Comparison of ENCODE assay signal across 15 cellular contexts in the genomic region with DNA sequence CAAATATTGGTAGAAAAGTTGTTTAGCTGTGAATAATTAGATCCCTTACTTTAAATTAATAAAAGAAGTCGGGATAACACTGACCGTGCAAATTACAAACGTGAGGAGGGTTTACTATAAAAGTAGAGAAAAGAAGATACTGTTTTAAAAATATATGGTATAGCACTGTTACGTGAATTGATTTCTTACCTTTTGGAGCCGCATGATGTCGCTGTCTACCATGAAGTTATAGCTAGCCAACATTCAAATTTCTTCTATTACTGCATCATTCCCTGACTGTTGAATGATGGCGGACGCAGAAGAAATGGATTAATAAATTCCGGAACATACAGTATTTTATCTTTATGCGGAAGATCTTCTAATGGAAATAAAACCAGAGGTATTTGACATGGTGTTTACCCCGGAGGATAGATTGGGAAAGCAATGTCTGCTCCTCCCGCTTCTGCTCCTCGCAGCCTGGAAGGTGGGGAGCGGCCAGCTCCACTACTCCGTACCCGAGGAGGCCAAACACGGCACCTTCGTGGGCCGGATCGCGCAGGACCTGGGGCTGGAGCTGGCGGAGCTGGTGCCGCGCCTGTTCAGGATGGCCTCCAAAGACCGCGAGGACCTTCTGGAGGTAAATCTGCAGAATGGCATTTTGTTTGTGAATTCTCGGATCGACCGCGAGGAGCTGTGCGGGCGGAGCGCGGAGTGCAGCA. TPM values are rescaled to one million over a fixed set of nuclear protein-coding genes. Genes with fewer than 3 reads are reported as not detected.
DNase-seq lines count a peak whose midpoint lies in the region; ATAC-seq and TF ChIP-seq lines count a peak whose summit lies in the region.
"Had no signal": no experiment of that assay in that cellular context is flagged by ENCODE, and none has a peak within 500 bp of the region (broad histone marks: within the 10 kb centered on the region; RNA-seq: fewer than 3 reads in every experiment).

PCDHA6 (plus strand) TSS at position 257 of the 698 bp plus-strand sequence; CDS start at position 389, 132 bp downstream.

- H3K79me2 ChIP-seq in osteoblast (ENCODE audit: insufficient read depth, low read length), result no peaks in the 10 kb centered on the region

- peak within 1 kb of the TSS in 1 of 8 donors; percentile 42 for H3K27ac Mint-ChIP-seq in CD8-positive, alpha-beta memory T cell

- H3K9me3 ChIP-seq in osteoblast (ENCODE audit: low read depth, low read length), result no peaks in the 10 kb centered on the region
- H3K9me3 ChIP-seq in CD8-positive, alpha-beta memory T cell (ENCODE audit: low read length), result no peaks in the 10 kb centered on the region
- H3K9me3 ChIP-seq: thyroid gland had no signal

- H3K27me3 Mint-ChIP-seq in CD8-positive, alpha-beta memory T cell, result peaks cover 22 to 47% of the 10 kb centered on the region in 2 donors

- H3K4me1 Mint-ChIP-seq in CD8-positive, alpha-beta memory T cell, result no peaks in the 10 kb centered on the region

- no peaks in the 10 kb centered on the region for H3K36me3 ChIP-seq in osteoblast (ENCODE audit: insufficient read depth, low read length)
- H3K36me3 ChIP-seq in CD8-positive, alpha-beta memory T cell (ENCODE audit: insufficient read depth, low read length), result no peaks in the 10 kb centered on the region
- H3K36me3 ChIP-seq: BLaER1 treated with 17β-estradiol and CSF1 and Interleukin-3, amounts not matched to agents 10 nM and 100 nM; ovary; thyroid gland had no signal

- TF ChIP-seq CTCF in epithelial cell of proximal tubule (conservative IDR thresholded peaks at IDR 0.05; ENCODE audit: low read depth, low read length) (peak; percentile 33), osteoblast (IDR thresholded peaks at IDR 0.05; ENCODE audit: extremely low read depth, low read depth, low read length) (no peak)

- H3K27ac ChIP-seq in osteoblast (ENCODE audit: low read depth, low read length), result no peak within 1 kb of the TSS
- no peak within 1 kb of the TSS for H3K27ac ChIP-seq in CD8-positive, alpha-beta memory T cell (ENCODE audit: low read depth, low read length)
- H3K27ac ChIP-seq: BLaER1 treated with 17β-estradiol and CSF1 and Interleukin-3, amounts not matched to agents 10 nM and 100 nM; ovary; thyroid gland; WERI-Rb-1 had no signal

- POLR2A ChIA-PET in CD8-positive, alpha-beta memory T cell (lab: Charles Lee), result no interaction called here

- H3K4me2 ChIP-seq in osteoblast (ENCODE audit: insufficient read depth, low read length), result no peak within 1 kb of the TSS
- H3K4me2 ChIP-seq: BLaER1 treated with 17β-estradiol and CSF1 and Interleukin-3, amounts not matched to agents 10 nM and 100 nM had no signal

- H2AFZ ChIP-seq in osteoblast (ENCODE audit: low read length), result no peak within 1 kb of the TSS

- no peaks in the 10 kb centered on the region for H4K20me1 ChIP-seq in osteoblast (ENCODE audit: insufficient read depth, low read length)
- H4K20me1 ChIP-seq: BLaER1 treated with 17β-estradiol and CSF1 and Interleukin-3, amounts not matched to agents 10 nM and 100 nM had no signal

- ATAC-seq in HG02981 (IDR thresholded peaks at IDR 0.05; ENCODE audit: unreplicated experiment) (no peak), GM19324 (IDR thresholded peaks at IDR 0.05; ENCODE audit: low FRiP score, unreplicated experiment) (no peak), HG02973 (IDR thresholded peaks at IDR 0.05; ENCODE audit: unreplicated experiment) (no peak)

- peak; percentile 59 for DNase-seq in DMS53 (lab: John Stamatoyannopoulos, UW)
- peak; percentile 23 for DNase-seq in NCI-H446 treated with DMSO at 0.1 percent for 48 hours (lab: John Stamatoyannopoulos, UW)
- no peak for DNase-seq in epithelial cell of proximal tubule (ENCODE audit: low read depth)
- no peak for DNase-seq in osteoblast (ENCODE audit: insufficient read length, low spot score, missing footprints)
- DNase-seq in CD8-positive, alpha-beta memory T cell, result no peak
- DNase-seq: activated T-cell treated with anti-CD3 and anti-CD28 coated beads, Interleukin-2, amount 50 U/mL, for 1 hour; NCI-H345; ovary; Right ventricle myocardium superior; thyroid gland; WERI-Rb-1 had no signal

- no peak within 1 kb of the TSS for H3K4me3 Mint-ChIP-seq in CD8-positive, alpha-beta memory T cell

- peaks cover 14 to 39% (median 27%) of the 10 kb centered on the region in 5 donors for H3K9me3 Mint-ChIP-seq in CD8-positive, alpha-beta memory T cell

- CTCF ChIA-PET in CD8-positive, alpha-beta memory T cell (lab: Charles Lee), result no interaction called here

- no peaks in the 10 kb centered on the region for H3K4me1 ChIP-seq in osteoblast (ENCODE audit: insufficient read depth, low read length)
- no peaks in the 10 kb centered on the region for H3K4me1 ChIP-seq in CD8-positive, alpha-beta memory T cell (ENCODE audit: insufficient read depth, low read length)
- H3K4me1 ChIP-seq: BLaER1 treated with 17β-estradiol and CSF1 and Interleukin-3, amounts not matched to agents 10 nM and 100 nM; thyroid gland had no signal

- peaks cover 0 to 12% (median 0%) of the 10 kb centered on the region in 3 donors for H3K36me3 Mint-ChIP-seq in CD8-positive, alpha-beta memory T cell

- peak within 1 kb of the TSS; percentile 37 for H3K4me3 ChIP-seq in epithelial cell of proximal tubule (ENCODE audit: low read depth, low read length)
- peak within 1 kb of the TSS; percentile 41 for H3K4me3 ChIP-seq in osteoblast (ENCODE audit: insufficient read depth, low read length)
- H3K4me3 ChIP-seq in CD8-positive, alpha-beta memory T cell (ENCODE audit: low read length), result no peak within 1 kb of the TSS
- H3K4me3 ChIP-seq: BLaER1 treated with 17β-estradiol and CSF1 and Interleukin-3, amounts not matched to agents 10 nM and 100 nM; ovary had no signal

- H3K27me3 ChIP-seq in osteoblast (ENCODE audit: insufficient read depth, low read length), result no peaks in the 10 kb centered on the region
- H3K27me3 ChIP-seq in CD8-positive, alpha-beta memory T cell (ENCODE audit: insufficient read depth, low read length, poor library complexity, severe bottlenecking), result no peaks in the 10 kb centered on the region
- H3K27me3 ChIP-seq: BLaER1 treated with 17β-estradiol and CSF1 and Interleukin-3, amounts not matched to agents 10 nM and 100 nM; ovary had no signal

RNA-seq across cellular contexts. Expression of gene PCDHA6, which starts in this region (rescaled TPM):
- total RNA-seq in epithelial cell of proximal tubule (not detected in 2 replicates), osteoblast (0.88 and 1.1 TPM in 2 replicates)
- not detected for total RNA-seq in CD8-positive, alpha-beta memory T cell
- polyA plus RNA-seq in CD8-positive, alpha-beta memory T cell, result not detected
- total RNA-seq: Right ventricle myocardium superior had no signal

Comparison
In these comparisons a context has a peak if more than half of its experiments do, and no peak if none do; other contexts are left out.
1. DNase-seq: peak in DMS53 (single experiment) and NCI-H446 treated with DMSO at 0.1 percent for 48 hours (single experiment); none in epithelial cell of proximal tubule (single experiment), osteoblast (single experiment) and CD8-positive, alpha-beta memory T cell (0 of 5).